22 cellular contexts compared by ENCODE assay signal in genomic region chr17:51813166-51813783, GRCh38.
"Had no signal": no experiment of that assay in that cellular context is flagged by ENCODE, and none has a peak within 500 bp of the region (broad histone marks: within the 10 kb centered on the region; RNA-seq: fewer than 3 reads in every experiment).

No MANE protein-coding gene starts in this region.

- H3K27ac ChIP-seq: neutrophil, ovary, psoas muscle, right atrium auricular region, stomach, vagina, WERI-Rb-1 had no signal

- H3K27me3 ChIP-seq: neutrophil, ovary, right atrium auricular region, stomach, vagina had no signal

- H3K4me3 ChIP-seq: ovary, psoas muscle, right atrium auricular region, stomach, vagina had no signal

- H3K9me3 ChIP-seq: neutrophil, ovary, psoas muscle, right atrium auricular region, stomach, vagina had no signal

- ATAC-seq: esophagus mucosa; left ventricle myocardium superior; natural killer cell; psoas muscle; stimulated activated effector memory CD8-positive, alpha-beta T cell treated with anti-CD3 and anti-CD28 coated beads, Interleukin-12 subunit alpha, Interleukin-12 subunit beta, amount 100 ng/mL, for 72 hours had no signal

- H3K4me1 ChIP-seq: psoas muscle, right atrium auricular region, stomach, vagina had no signal

- DNase-seq: activated CD4-positive, alpha-beta T cell treated with anti-CD3 and anti-CD28 coated beads for 1 hour; activated gamma-delta T cell treated with Interleukin-2 at 50 U/mL for 16 hours; activated T-cell treated with anti-CD3 and anti-CD28 coated beads, Interleukin-2, amount 50 U/mL, for 1 hour; anterior cingulate cortex; effector memory CD4-positive, alpha-beta T cell; hippocampal formation; left ventricle myocardium superior; mammary epithelial cell; natural killer cell; ovary; psoas muscle; stimulated activated CD4-positive, alpha-beta T cell treated with anti-CD3 and anti-CD28 coated beads, Interleukin-2, amount 100 ng/mL, for 24 hours; stomach; WERI-Rb-1 had no signal

- FAIRE-seq: colon, endothelial cell of umbilical vein, frontal cortex had no signal

- H3K36me3 ChIP-seq: neutrophil, ovary, right atrium auricular region, stomach, vagina, WERI-Rb-1 had no signal
